ENCODE assay signal across 1 cellular context in the genomic region with DNA sequence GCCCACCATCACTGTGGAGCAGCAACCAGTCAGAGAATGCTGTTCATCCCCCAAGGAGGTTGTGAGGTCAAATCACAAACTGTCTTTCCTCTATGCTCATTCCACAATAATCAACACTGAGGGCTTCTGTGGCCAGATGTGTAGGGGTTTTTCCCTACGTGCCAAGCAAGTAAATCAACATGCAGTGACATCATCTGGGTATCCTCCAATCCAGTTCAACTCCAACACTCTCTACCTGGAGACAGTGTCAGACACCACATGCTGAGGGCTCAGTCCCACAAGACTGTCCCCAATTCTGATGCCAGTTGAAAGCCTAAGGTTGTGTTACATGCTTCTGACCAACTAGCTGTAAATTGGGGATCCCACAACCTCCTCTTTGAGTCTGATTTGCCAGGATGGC.
TF ChIP-seq lines count a peak whose summit lies in the region.

No MANE protein-coding gene starts in this region.

TF ChIP-seq in IMR-90, 13 proteins besides CTCF, POLR2A, EP300 and RAD21:
- TF ChIP-seq MAZ (IDR thresholded peaks at IDR 0.05; ENCODE audit: borderline replicate concordance, low read depth, low read length), result no peak
